In genomic region chr17:34472363-34472762, GRCh38 we compare ENCODE assay signal across 24 cellular contexts.
DNase-seq lines count a peak whose midpoint lies in the region; ATAC-seq, FAIRE-seq and TF ChIP-seq lines count a peak whose summit lies in the region.
"Had no signal": no experiment of that assay in that cellular context is flagged by ENCODE, and none has a peak within 500 bp of the region (broad histone marks: within the 10 kb centered on the region; RNA-seq: fewer than 3 reads in every experiment).

No MANE protein-coding gene starts in this region.

- no peaks in the 10 kb centered on the region for H3K79me2 ChIP-seq in K562 (ENCODE audit: control insufficient read depth, insufficient read depth, low read length)

- no TSS peak for BruUV-seq in K562 (replicated peaks; lab: Mats Ljungman, UMichigan)

- no peaks in the 10 kb centered on the region for H4K20me1 ChIP-seq in K562 (replicated peaks; ENCODE audit: control insufficient read depth, insufficient read depth, low read length)
- H4K20me1 ChIP-seq: BLaER1 had no signal

- ATAC-seq in K562 = no peak

- POLR2A ChIA-PET in K562 (lab: Yijun Ruan, JAX) = interaction anchor here (0.6 kb wide), 1 partner anchor 196 kb away, joined by 4 read pairs; no protein-coding TSS in a partner anchor

- H3K9me1 ChIP-seq in K562 (ENCODE audit: control insufficient read depth, insufficient read depth, low read length) = no peaks in the 10 kb centered on the region

- in situ Hi-C loops in K562 (cut with MboI) = no loop called here

- H3K9me3 ChIP-seq in WERI-Rb-1 (ENCODE audit: severe bottlenecking) (peaks cover 4% of the 10 kb centered on the region), K562 (replicated peaks; ENCODE audit: control insufficient read depth, insufficient read depth, low read depth, low read length) (no peaks in the 10 kb centered on the region)
- H3K9me3 ChIP-seq: BE2C, BLaER1 had no signal

- no peaks in the 10 kb centered on the region for H3K27me3 ChIP-seq in WERI-Rb-1 (ENCODE audit: insufficient read depth, low read depth, severe bottlenecking)
- peaks cover 2 to 23% of the 10 kb centered on the region in 2 experiments; a peak in 2 of 5 replicates for H3K27me3 ChIP-seq in K562 (ENCODE audit: control insufficient read depth in 2 of 2, insufficient read depth in 2 of 2, low read length in 2 of 2)
- H3K27me3 ChIP-seq: BLaER1 had no signal

- H3K4me2 ChIP-seq in K562 (ENCODE audit: insufficient read depth, low read length) = no peak overlapping the region
- H3K4me2 ChIP-seq: BLaER1 had no signal

- H3K4me1 ChIP-seq in K562 (replicated peaks in 1 of 2; ENCODE audit: control insufficient read depth in 2 of 2, insufficient read depth in 2 of 2, low read length in 2 of 2) = no peaks in the 10 kb centered on the region
- H3K4me1 ChIP-seq: BE2C, BLaER1 had no signal

- DNase-seq in activated effector memory CD4-positive, alpha-beta T cell treated with anti-CD3 and anti-CD28 coated beads, Interleukin-2, amount 50 U/mL, for 16 hours = peak; percentile 2
- DNase-seq in activated effector memory CD4-positive, alpha-beta T cell treated with Interleukin-2 at 50 U/mL for 16 hours = no peak
- DNase-seq in WERI-Rb-1 (no peak), K562 (ENCODE audit: extremely low read depth in 1 of 4, low spot score in 3 of 4) (peak in 2 of 4 experiments; percentile 9), NCI-H524 treated with DMSO at 0.1 percent for 48 hours (lab: John Stamatoyannopoulos, UW) (no peak), NOMO-1 (lab: John Stamatoyannopoulos, UW; ENCODE audit: unreplicated experiment in 2 of 2) (no peak)
- DNase-seq: ACHN; BE2C; C1 segment of cervical spinal cord; CD4-positive, alpha-beta memory T cell; CD4-positive, CD25-positive, alpha-beta regulatory T cell; CD8-positive, alpha-beta memory T cell; COR-L47; DMS 273 treated with DMSO at 0.1 percent for 48 hours; DMS153; DMS53; DMS79; DND-41; EL; GDM1 had no signal

- H3K4me3 ChIP-seq in WERI-Rb-1 (ENCODE audit: low read depth, low read length) (no peak overlapping the region), K562 (no peak overlapping the region)
- H3K4me3 ChIP-seq: BLaER1 had no signal

- no peak for FAIRE-seq in K562 (lab: Jason Lieb, UNC)
- FAIRE-seq: GM12891, GM19239 had no signal

- TF ChIP-seq RAD21 in K562 (CRISPR knock-in tag; conservative IDR thresholded peaks at IDR 0.05 in 1 of 2, IDR thresholded peaks at IDR 0.05 in 1 of 2) = no peak

- peak overlapping the region; percentile 27; the same call in 1 of the 2 replicates for H3K27ac ChIP-seq in WERI-Rb-1
- no peak overlapping the region for H3K27ac ChIP-seq in K562 (ENCODE audit: extremely low read depth, low read depth, low read length)
- H3K27ac ChIP-seq: 22Rv1, BLaER1 had no signal

- H3K36me3 ChIP-seq in WERI-Rb-1 (no peaks in the 10 kb centered on the region), K562 (ENCODE audit: control insufficient read depth, insufficient read depth, low read length) (no peaks in the 10 kb centered on the region)
- H3K36me3 ChIP-seq: BE2C, BLaER1 had no signal

- WGBS in K562 (ENCODE audit: insufficient coverage, low coverage, missing lambda C conversion rate) = 0% methylated on average over 1 of the region's 1 CpG

- CTCF ChIA-PET in K562 (lab: Yijun Ruan, JAX; ENCODE audit: low intra/inter-chr PET ratio) = no interaction called here

- no peak for TF ChIP-seq EP300 in K562 (IDR thresholded peaks at IDR 0.05; ENCODE audit: low read length)

- no peak for TF ChIP-seq CTCF in WERI-Rb-1 (IDR thresholded peaks at IDR 0.05; ENCODE audit: low read depth, low read length)
- TF ChIP-seq CTCF in K562 (IDR thresholded peaks at IDR 0.05 in 2 of 3, conservative IDR thresholded peaks at IDR 0.05 in 1 of 3; ENCODE audit: insufficient read depth in 2 of 3, low read depth in 1 of 3, low read length in 3 of 3) = no peak

- intact Hi-C loops in K562 (cut with micrococcal nuclease) = no loop called here

- H2AFZ ChIP-seq in K562 (ENCODE audit: low read depth, low read length) = no peak overlapping the region

- no peak for TF ChIP-seq POLR2A in K562 (conservative IDR thresholded peaks at IDR 0.05)

- H3K9ac ChIP-seq in K562 (ENCODE audit: insufficient read depth in 1 of 2, low read depth in 2 of 2, low read length in 2 of 2) = no peak overlapping the region
- H3K9ac ChIP-seq: BLaER1 had no signal

TF ChIP-seq in K562, 482 proteins besides CTCF, POLR2A, EP300 and RAD21:
- TF ChIP-seq SMARCB1 (IDR thresholded peaks at IDR 0.05; ENCODE audit: insufficient read length, low read depth) = no peak
- TF ChIP-seq TFE3 (CRISPR knock-in tag; IDR thresholded peaks at IDR 0.05) = peak; percentile 82
